ENCODE assay signal across 8 cellular contexts in genomic region chr5:138336952-138337684, GRCh38. TPM values are rescaled to one million over a fixed set of nuclear protein-coding genes. Genes with fewer than 3 reads are reported as not detected.
DNase-seq lines count a peak whose midpoint lies in the region; ATAC-seq, FAIRE-seq and TF ChIP-seq lines count a peak whose summit lies in the region.

No MANE protein-coding gene starts in this region.

- TF ChIP-seq EP300 in A549 (IDR thresholded peaks at IDR 0.05), result no peak
- no peak for TF ChIP-seq EP300 in gastroesophageal sphincter (IDR thresholded peaks at IDR 0.05)

- H3K36me3 ChIP-seq in gastroesophageal sphincter, result peaks cover 0 to 10% of the 10 kb centered on the region in 2 donors
- H3K36me3 ChIP-seq in neuron (ENCODE audit: insufficient read depth, low read length), result peaks cover 24% of the 10 kb centered on the region

- H3K4me2 ChIP-seq in A549, result peak overlapping the region; percentile 96

- intact Hi-C loops in activated T-helper 2 cell treated with anti-CD3 and anti-CD28 coated beads, Interferon-gamma antibody, Interleukin-2, Interleukin-4, amounts not matched to agents 10 μg/mL and 5 μg/mL and 100 μg/mL, durations not matched to agents 14 hours and 24 hours and 36 hours (cut with micrococcal nuclease), result loop anchor here (1.0 to 10.0 kb wide), 4 partner anchors 130 to 958 kb away; partner anchors contain the start of genes EGR1, ETF1, FAM13B and MATR3

- no peak for TF ChIP-seq RAD21 in A549 (conservative IDR thresholded peaks at IDR 0.05 in 1 of 2, IDR thresholded peaks at IDR 0.05 in 1 of 2)

- CTCF ChIA-PET in A549 (lab: Yijun Ruan, JAX), result interaction anchor here (1.2 to 13.3 kb wide), 2 partner anchors 16 to 157 kb away, joined by 5 to 197 read pairs; partner anchors contain the start of gene KDM3B

- no peak for FAIRE-seq in A549 (lab: Jason Lieb, UNC)

- no peaks in the 10 kb centered on the region for H3K9me3 ChIP-seq in A549
- H3K9me3 ChIP-seq in gastroesophageal sphincter, result no peaks in the 10 kb centered on the region
- no peaks in the 10 kb centered on the region for H3K9me3 ChIP-seq in neuron (ENCODE audit: low read length)

- peak overlapping the region; percentile 92 to 99 for H3K27ac ChIP-seq in A549
- peak overlapping the region; percentile 83 to 97 (median 96) for H3K27ac ChIP-seq in gastroesophageal sphincter

- POLR2A ChIA-PET in A549 (lab: Yijun Ruan, JAX), result interaction anchor here (1.1 to 3.6 kb wide), 3 partner anchors 16 to 206 kb away, joined by 5 to 68 read pairs (median 6); partner anchors contain the start of genes EGR1, ETF1 and KDM3B

- H3K36me3 Mint-ChIP-seq in activated T-helper 2 cell treated with anti-CD3 and anti-CD28 coated beads, Interferon-gamma antibody, Interleukin-2, Interleukin-4, amounts not matched to agents 10 μg/mL and 5 μg/mL and 100 μg/mL, durations not matched to agents 14 hours and 24 hours and 36 hours (ENCODE audit: low read depth), result peaks cover 15% of the 10 kb centered on the region

- peak; percentile 50 to 76 for ATAC-seq in A549
- ATAC-seq in HG02759 (IDR thresholded peaks at IDR 0.05; ENCODE audit: unreplicated experiment), result peak; percentile 18
- peak; percentile 73 for ATAC-seq in gastroesophageal sphincter

- peak overlapping the region; percentile 85 for H2AFZ ChIP-seq in neuron (ENCODE audit: low read depth, low read length)

- H3K4me1 ChIP-seq in A549, result peaks cover 26% of the 10 kb centered on the region; the same call in 2 of the 3 replicates
- H3K4me1 ChIP-seq in gastroesophageal sphincter, result peaks cover 0 to 46% (median 8%) of the 10 kb centered on the region in 3 donors
- H3K4me1 ChIP-seq in neuron (ENCODE audit: insufficient read depth, low read length), result peaks cover 18% of the 10 kb centered on the region

- DNase-seq in A549 (ENCODE audit: low read depth in 1 of 2, low spot score in 1 of 2) (peak; percentile 81 to 87), GM10266 (ENCODE audit: extremely low spot score) (peak; percentile 10), NCI-H2196 (lab: John Stamatoyannopoulos, UW; ENCODE audit: unreplicated experiment) (peak; percentile 87)
- DNase-seq in activated T-helper 2 cell treated with anti-CD3 and anti-CD28 coated beads, Interferon-gamma antibody, Interleukin-2, Interleukin-4, amounts not matched to agents 10 μg/mL and 5 μg/mL and 100 μg/mL, durations not matched to agents 14 hours and 24 hours and 36 hours (ENCODE audit: low spot score), result no peak
- no peak for DNase-seq in central memory CD4-positive, alpha-beta T cell

- H3K4me1 Mint-ChIP-seq in activated T-helper 2 cell treated with anti-CD3 and anti-CD28 coated beads, Interferon-gamma antibody, Interleukin-2, Interleukin-4, amounts not matched to agents 10 μg/mL and 5 μg/mL and 100 μg/mL, durations not matched to agents 14 hours and 24 hours and 36 hours (ENCODE audit: low read depth), result peaks cover 40% of the 10 kb centered on the region

- H3K27ac Mint-ChIP-seq in activated T-helper 2 cell treated with anti-CD3 and anti-CD28 coated beads, Interferon-gamma antibody, Interleukin-2, Interleukin-4, amounts not matched to agents 10 μg/mL and 5 μg/mL and 100 μg/mL, durations not matched to agents 14 hours and 24 hours and 36 hours, result peak overlapping the region; percentile 98

- TF ChIP-seq POLR2A in A549 (IDR thresholded peaks at IDR 0.05; ENCODE audit: low read length) (no peak), gastroesophageal sphincter (IDR thresholded peaks at IDR 0.05) (no peak)

- WGBS in A549 (ENCODE audit: missing lambda C conversion rate), result 34% methylated on average over 13 of the region's 13 CpGs
- 16 to 24% methylated on average over 7 of the region's 13 CpGs for WGBS in gastroesophageal sphincter (ENCODE audit: low coverage in 1 of 2), 2 donors

- peak overlapping the region; percentile 91 for H3K4me3 Mint-ChIP-seq in activated T-helper 2 cell treated with anti-CD3 and anti-CD28 coated beads, Interferon-gamma antibody, Interleukin-2, Interleukin-4, amounts not matched to agents 10 μg/mL and 5 μg/mL and 100 μg/mL, durations not matched to agents 14 hours and 24 hours and 36 hours (ENCODE audit: low read depth)

- no peaks in the 10 kb centered on the region for H3K9me3 Mint-ChIP-seq in activated T-helper 2 cell treated with anti-CD3 and anti-CD28 coated beads, Interferon-gamma antibody, Interleukin-2, Interleukin-4, amounts not matched to agents 10 μg/mL and 5 μg/mL and 100 μg/mL, durations not matched to agents 14 hours and 24 hours and 36 hours

- TF ChIP-seq CTCF in A549 (IDR thresholded peaks at IDR 0.05), result no peak
- no peak for TF ChIP-seq CTCF in GM10266 (IDR thresholded peaks at IDR 0.05; ENCODE audit: control insufficient read depth, insufficient read depth, low read depth, missing control alignments)
- no peak for TF ChIP-seq CTCF in gastroesophageal sphincter (IDR thresholded peaks at IDR 0.05)

- no peaks in the 10 kb centered on the region for H3K27me3 ChIP-seq in gastroesophageal sphincter
- H3K27me3 ChIP-seq in neuron (ENCODE audit: insufficient read depth, low read length), result no peaks in the 10 kb centered on the region

- no peaks in the 10 kb centered on the region for H3K27me3 Mint-ChIP-seq in activated T-helper 2 cell treated with anti-CD3 and anti-CD28 coated beads, Interferon-gamma antibody, Interleukin-2, Interleukin-4, amounts not matched to agents 10 μg/mL and 5 μg/mL and 100 μg/mL, durations not matched to agents 14 hours and 24 hours and 36 hours (ENCODE audit: low read depth)

- H3K4me3 ChIP-seq in A549 (peak overlapping the region; percentile 82), gastroesophageal sphincter (peak overlapping the region; percentile 91 to 96), neuron (ENCODE audit: low read length) (peak overlapping the region; percentile 97)

TF ChIP-seq in A549, 52 proteins besides CTCF, POLR2A, EP300 and RAD21 (continues in another document):
- TF ChIP-seq CHD2 (IDR thresholded peaks at IDR 0.05; ENCODE audit: low read length, partially characterized antibody) (peak; percentile 68), HMGXB4 (CRISPR knock-in tag; IDR thresholded peaks at IDR 0.05; ENCODE audit: borderline replicate concordance) (no peak), CEBPB (IDR thresholded peaks at IDR 0.05) (peak; percentile 18 to 63; a peak in 1 of 4 replicates), HDAC2 (IDR thresholded peaks at IDR 0.05) (no peak), FOSL2 (IDR thresholded peaks at IDR 0.05) (no peak), FOSL2 (CRISPR knock-in tag; IDR thresholded peaks at IDR 0.05) (peak; percentile 51; the same call in 1 of the 2 replicates), MAZ (IDR thresholded peaks at IDR 0.05; ENCODE audit: borderline replicate concordance, low read depth, low read length) (0 out of 2 replicates have a peak, but pooled peaks have one; percentile 60), TFCP2L1 (CRISPR knock-in tag; IDR thresholded peaks at IDR 0.05) (no peak), PHF8 (IDR thresholded peaks at IDR 0.05; ENCODE audit: borderline replicate concordance, low read depth) (peak; percentile 99)

RNA-seq across cellular contexts. Expression of gene FAM53C, which starts 0.9 kb away (rescaled TPM):
- polyA plus RNA-seq in A549 (2011; rRNA removed) (24.5 and 24.9 TPM in 2 replicates), A549 (2017; fragmentation: RNase III; extraction: RNeasy Plus Mini Kit Qiagen cat#74134 plus additional on column Dnase treatment) (21.9 to 25.7 TPM (median 24.7 TPM) in 3 replicates)
- polyA plus RNA-seq in A549 (2012; cell fraction: cytosol; rRNA removed), result 13.4 and 18.7 TPM in 2 replicates
- 29.8 and 32.6 TPM in 2 replicates for polyA plus RNA-seq in A549 (2012; cell fraction: nucleus; rRNA removed)
- polyA minus RNA-seq in A549 (2011; rRNA and poly(A)+ RNA removed), result 27.2 and 29.0 TPM in 2 replicates
- total RNA-seq in activated T-helper 2 cell treated with anti-CD3 and anti-CD28 coated beads, Interferon-gamma antibody, Interleukin-2, Interleukin-4, amounts not matched to agents 10 μg/mL and 5 μg/mL and 100 μg/mL, durations not matched to agents 14 hours and 24 hours and 36 hours, result 24.4 and 26.1 TPM in 2 replicates
- 10 to 100 TPM; 26.3 to 30.5 (median 29.8) TPM for total RNA-seq in gastroesophageal sphincter

RNA-seq across cellular contexts. Expression of gene CDC25C, which starts 5.5 kb away (rescaled TPM):
- 19.3 and 20.5 TPM in 2 replicates for polyA plus RNA-seq in A549 (2011; rRNA removed)
- 7.9 and 8.8 TPM in 2 replicates for polyA plus RNA-seq in A549 (2012; cell fraction: cytosol; rRNA removed)
- polyA plus RNA-seq in A549 (2012; cell fraction: nucleus; rRNA removed), result 8.1 and 11.4 TPM in 2 replicates
- polyA plus RNA-seq in A549 (2017; fragmentation: RNase III; extraction: RNeasy Plus Mini Kit Qiagen cat#74134 plus additional on column Dnase treatment), result 11.2 to 12.7 TPM (median 12.6 TPM) in 3 replicates
- 9.4 and 10.0 TPM in 2 replicates for polyA minus RNA-seq in A549 (2011; rRNA and poly(A)+ RNA removed)
- 8.4 and 9.0 TPM in 2 replicates for total RNA-seq in activated T-helper 2 cell treated with anti-CD3 and anti-CD28 coated beads, Interferon-gamma antibody, Interleukin-2, Interleukin-4, amounts not matched to agents 10 μg/mL and 5 μg/mL and 100 μg/mL, durations not matched to agents 14 hours and 24 hours and 36 hours
- total RNA-seq in gastroesophageal sphincter, result under 1 TPM in 1 of 4 donors, not detected in 3; 0.45 TPM

RNA-seq across cellular contexts. Expression of gene KDM3B, which starts 15.4 kb away (rescaled TPM):
- 50.6 and 52.5 TPM in 2 replicates for polyA plus RNA-seq in A549 (2011; rRNA removed)
- 17.9 and 23.5 TPM in 2 replicates for polyA plus RNA-seq in A549 (2012; cell fraction: cytosol; rRNA removed)
- polyA plus RNA-seq in A549 (2012; cell fraction: nucleus; rRNA removed), result 18.4 and 28.9 TPM in 2 replicates
- polyA plus RNA-seq in A549 (2017; fragmentation: RNase III; extraction: RNeasy Plus Mini Kit Qiagen cat#74134 plus additional on column Dnase treatment), result 35.4 to 38.1 TPM (median 37.4 TPM) in 3 replicates
- polyA minus RNA-seq in A549 (2011; rRNA and poly(A)+ RNA removed), result 60.8 and 61.3 TPM in 2 replicates
- 52.8 and 54.5 TPM in 2 replicates for total RNA-seq in activated T-helper 2 cell treated with anti-CD3 and anti-CD28 coated beads, Interferon-gamma antibody, Interleukin-2, Interleukin-4, amounts not matched to agents 10 μg/mL and 5 μg/mL and 100 μg/mL, durations not matched to agents 14 hours and 24 hours and 36 hours
- 10 to 100 TPM; 63.4 to 94.0 (median 77.8) TPM for total RNA-seq in gastroesophageal sphincter

Comparison
In these comparisons a context has a peak if more than half of its experiments do, and no peak if none do; other contexts are left out.
1. ATAC-seq: peak in every context shown above with its lines; median percentile 73 in gastroesophageal sphincter; 63 in A549; 18 in HG02759.
2. DNase-seq: peak in A549 (2 of 2), GM10266 (single experiment) and NCI-H2196 (single experiment); none in activated T-helper 2 cell treated with anti-CD3 and anti-CD28 coated beads, Interferon-gamma antibody, Interleukin-2, Interleukin-4, amounts not matched to agents 10 μg/mL and 5 μg/mL and 100 μg/mL, durations not matched to agents 14 hours and 24 hours and 36 hours (single experiment) and central memory CD4-positive, alpha-beta T cell (single experiment).
3. Peak in every context shown above with its lines, with median percentiles within 50 percentile points of each other: H3K4me3 ChIP-seq.